In the genomic region with DNA sequence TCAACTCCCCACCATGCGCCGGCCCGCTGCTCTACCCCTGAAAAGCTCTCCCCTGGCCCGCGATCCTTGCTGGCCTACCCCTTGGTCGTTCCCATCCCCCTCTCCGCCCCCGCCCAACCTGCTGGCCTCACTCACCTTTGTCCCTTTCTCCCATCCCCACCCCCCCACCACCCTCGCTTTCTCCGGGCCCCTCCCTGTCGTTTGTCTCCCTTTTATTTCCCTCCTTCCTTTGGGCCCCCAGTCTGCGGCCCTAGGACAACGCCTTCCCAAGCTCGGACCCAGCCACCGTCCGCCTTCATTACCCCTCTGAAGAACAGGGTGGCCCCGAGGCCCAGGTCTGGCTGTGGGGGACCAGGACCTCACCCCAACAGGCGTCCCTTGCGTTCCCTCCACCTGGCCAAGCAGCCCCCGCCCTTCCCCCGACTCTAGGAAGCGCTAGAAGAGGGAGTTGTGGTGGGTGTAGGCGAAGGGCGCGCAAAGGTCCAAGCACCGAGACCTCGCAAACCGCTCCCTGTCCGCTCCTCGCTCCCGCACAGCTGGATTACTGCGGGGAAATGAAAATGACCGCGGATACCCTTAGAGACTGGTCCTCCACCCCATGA, we compare ENCODE assay signal across 1 cellular context.
TF ChIP-seq lines count a peak whose summit lies in the region.

No MANE protein-coding gene starts in this region.

TF ChIP-seq in endothelial cell of umbilical vein, 7 proteins besides CTCF, POLR2A, EP300 and RAD21:
- TF ChIP-seq JUN (IDR thresholded peaks at IDR 0.05; ENCODE audit: borderline replicate concordance, insufficient read depth, insufficient read length, low read depth) (no peak), MAX (IDR thresholded peaks at IDR 0.05; ENCODE audit: insufficient read depth, insufficient read length) (no peak), GATA2 (IDR thresholded peaks at IDR 0.05; ENCODE audit: insufficient read depth, insufficient read length, low read depth, low read length) (no peak)
